17 cellular contexts compared by ENCODE assay signal in the genomic region with DNA sequence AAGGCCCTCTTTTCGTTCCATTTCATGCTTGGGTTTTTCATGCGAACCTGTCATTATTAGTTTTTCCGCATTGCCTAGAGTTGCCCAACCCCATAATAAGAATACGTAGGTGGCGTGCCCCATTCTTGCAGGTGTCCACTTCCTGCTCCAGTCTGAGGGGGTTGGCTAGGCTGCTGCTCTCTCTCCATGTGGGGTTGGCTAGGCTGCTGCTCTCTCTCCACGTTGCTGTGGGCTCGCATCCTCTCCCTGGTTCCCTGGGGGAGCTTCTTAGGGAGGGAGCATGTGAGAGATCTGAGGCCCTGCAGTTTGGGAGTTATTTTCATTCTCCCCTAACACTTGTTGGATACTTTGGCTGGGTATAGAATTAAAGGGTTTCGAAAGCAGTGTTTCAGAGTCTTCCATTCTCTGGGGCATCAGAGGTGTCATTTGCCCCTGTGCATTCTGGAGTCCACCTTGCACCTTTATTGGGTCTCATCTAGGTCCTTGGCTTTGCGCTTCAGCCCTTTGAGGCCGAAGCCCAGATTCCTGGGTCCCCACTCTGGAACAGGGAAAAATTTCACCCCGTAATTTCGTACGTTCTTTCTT. TPM values are rescaled to one million over a fixed set of nuclear protein-coding genes. Genes with fewer than 3 reads are reported as not detected.
DNase-seq lines count a peak whose midpoint lies in the region; ATAC-seq, FAIRE-seq and TF ChIP-seq lines count a peak whose summit lies in the region.
"Had no signal": no experiment of that assay in that cellular context is flagged by ENCODE, and none has a peak within 500 bp of the region (broad histone marks: within the 10 kb centered on the region; RNA-seq: fewer than 3 reads in every experiment).

No MANE protein-coding gene starts in this region.

- no peak overlapping the region for H3K27ac ChIP-seq in stomach

- H3K4me3 ChIP-seq in stomach: no peak overlapping the region

- WGBS in stomach, 5 donors: 87 to 98% (median 89%) methylated on average over 13 of the region's 13 CpGs

- peaks cover 35 to 70% (median 45%) of the 10 kb centered on the region in 4 donors for H3K36me3 ChIP-seq in stomach

- FAIRE-seq in D721Med (lab: Jason Lieb, UNC): no peak
- FAIRE-seq: endometrium had no signal

- H3K4me1 ChIP-seq in stomach: peaks cover 33 to 77% (median 67%) of the 10 kb centered on the region in 4 donors

- intact Hi-C loops in stomach (cut with DNase I; ENCODE audit: low total_unique reads): loop anchor here (10.0 kb wide), 1 partner anchor 50 kb away; the partner anchor contains the start of genes GJC2 and GUK1

- H3K4me3 Mint-ChIP-seq in effector memory CD8-positive, alpha-beta T cell: peak overlapping the region; percentile 7 to 41
- H3K4me3 Mint-ChIP-seq: activated CD4-positive, alpha-beta T cell treated with anti-CD3 and anti-CD28 coated beads for 36 hours; memory B cell; nephron progenitor cell had no signal

- H3K27ac Mint-ChIP-seq in effector memory CD8-positive, alpha-beta T cell: peak overlapping the region; percentile 9 to 85
- H3K27ac Mint-ChIP-seq: activated CD4-positive, alpha-beta T cell treated with anti-CD3 and anti-CD28 coated beads for 36 hours; memory B cell; nephron progenitor cell had no signal

- no peaks in the 10 kb centered on the region for H3K27me3 ChIP-seq in stomach

- H3K27me3 Mint-ChIP-seq in effector memory CD8-positive, alpha-beta T cell: no peaks in the 10 kb centered on the region
- H3K27me3 Mint-ChIP-seq: activated CD4-positive, alpha-beta T cell treated with anti-CD3 and anti-CD28 coated beads for 36 hours; memory B cell had no signal

- H3K4me1 Mint-ChIP-seq in effector memory CD8-positive, alpha-beta T cell (ENCODE audit: low read depth in 2 of 2): peaks cover 50 to 64% of the 10 kb centered on the region in 2 donors

- H3K9me3 ChIP-seq in stomach: peaks cover 0 to 13% (median 8%) of the 10 kb centered on the region in 4 donors

- no peak for TF ChIP-seq POLR2A in stomach (IDR thresholded peaks at IDR 0.05)

- no peaks in the 10 kb centered on the region for H3K9me3 Mint-ChIP-seq in effector memory CD8-positive, alpha-beta T cell

- no peak for ATAC-seq in effector memory CD8-positive, alpha-beta T cell (replicated peaks)
- no peak for ATAC-seq in HG02973 (IDR thresholded peaks at IDR 0.05; ENCODE audit: unreplicated experiment)
- ATAC-seq in GM21381 (IDR thresholded peaks at IDR 0.05; ENCODE audit: unreplicated experiment): no peak
- ATAC-seq: activated CD4-positive, alpha-beta T cell treated with anti-CD3 and anti-CD28 coated beads for 36 hours; stimulated activated naive CD8-positive, alpha-beta T cell treated with anti-CD3 and anti-CD28 coated beads, Interleukin-15, Interleukin-2, amounts not matched to agents 100 U/mL and 50 U/mL, for 24 hours had no signal

- H3K36me3 Mint-ChIP-seq in effector memory CD8-positive, alpha-beta T cell (ENCODE audit: insufficient read depth): peaks cover 92% of the 10 kb centered on the region

- peak; percentile 24 for DNase-seq in activated effector memory CD4-positive, alpha-beta T cell treated with anti-CD3 and anti-CD28 coated beads, Interleukin-2, amount 50 U/mL, for 16 hours
- no peak for DNase-seq in activated effector memory CD4-positive, alpha-beta T cell treated with Interleukin-2 at 50 U/mL for 16 hours
- DNase-seq in D721Med (ENCODE audit: insufficient read length, low spot score): peak; percentile 20
- DNase-seq in effector memory CD8-positive, alpha-beta T cell: no peak
- peak; percentile 5 for DNase-seq in stomach
- no peak for DNase-seq in NCI-H146 treated with DMSO at 0.1 percent for 48 hours (lab: John Stamatoyannopoulos, UW; ENCODE audit: unreplicated experiment)
- DNase-seq: activated CD4-positive, alpha-beta T cell treated with anti-CD3 and anti-CD28 coated beads for 36 hours; cerebellar nuclear complex; NCI-H69; nephron progenitor cell; OCI-M1; stimulated activated naive CD8-positive, alpha-beta T cell treated with anti-CD3 and anti-CD28 coated beads, Interleukin-15, Interleukin-2, amounts not matched to agents 100 U/mL and 50 U/mL, for 24 hours; T-helper 9 cell had no signal

- TF ChIP-seq EP300 in stomach (IDR thresholded peaks at IDR 0.05): no peak

- TF ChIP-seq CTCF in D721Med (IDR thresholded peaks at IDR 0.05; ENCODE audit: insufficient read depth, missing control alignments): no peak
- no peak for TF ChIP-seq CTCF in stomach (IDR thresholded peaks at IDR 0.05)

RNA-seq across cellular contexts. Expression of gene C1orf35, which starts 8.6 kb away (rescaled TPM):
- 10 to 100 TPM in 2 of 5 donors, 1 to 10 TPM in 2, under 1 TPM in 1; 0.58 to 94.7 (median 5.0) TPM for total RNA-seq in stomach
- 10 to 100 TPM; 12.8 to 30.5 (median 20.0) TPM for polyA plus RNA-seq in stomach

RNA-seq across cellular contexts. Expression of gene ARF1, which starts 12.0 kb away (rescaled TPM):
- total RNA-seq in stomach: 100 to 1,000 TPM; 111 to 289 (median 131) TPM
- polyA plus RNA-seq in stomach: 100 to 1,000 TPM; 230 to 310 (median 271) TPM

RNA-seq across cellular contexts. Expression of gene MRPL55, which starts 14.6 kb away (rescaled TPM):
- 100 to 1,000 TPM in 1 of 5 donors, 10 to 100 TPM in 4; 18.7 to 101 (median 77.4) TPM for total RNA-seq in stomach
- polyA plus RNA-seq in stomach: 100 to 1,000 TPM; 136 to 158 (median 156) TPM

RNA-seq across cellular contexts. Expression of gene GUK1, which starts 45.6 kb away (rescaled TPM):
- total RNA-seq in stomach: 100 to 1,000 TPM; 179 to 326 (median 230) TPM
- 100 to 1,000 TPM; 457 to 613 (median 592) TPM for polyA plus RNA-seq in stomach

RNA-seq across cellular contexts. Expression of gene GJC2, which starts 55.2 kb away (rescaled TPM):
- 10 to 100 TPM in 1 of 5 donors, 1 to 10 TPM in 2, not detected in 2; 1.3 to 26.6 (median 1.7) TPM for total RNA-seq in stomach
- 1 to 10 TPM in 1 of 3 donors, under 1 TPM in 2; 0.46 to 1.8 (median 0.87) TPM for polyA plus RNA-seq in stomach

Comparison
In these comparisons a context has a peak if more than half of its experiments do, and no peak if none do; other contexts are left out.
1. DNase-seq: peak in activated effector memory CD4-positive, alpha-beta T cell treated with anti-CD3 and anti-CD28 coated beads, Interleukin-2, amount 50 U/mL, for 16 hours (single experiment), D721Med (single experiment) and stomach (single experiment); none in activated effector memory CD4-positive, alpha-beta T cell treated with Interleukin-2 at 50 U/mL for 16 hours (single experiment), effector memory CD8-positive, alpha-beta T cell (0 of 3) and NCI-H146 treated with DMSO at 0.1 percent for 48 hours (single experiment).